Comparison of ENCODE assay signal across 9 cellular contexts in genomic region chr7:6536262-6536770, GRCh38. TPM values are rescaled to one million over a fixed set of nuclear protein-coding genes. Genes with fewer than 3 reads are reported as not detected.
DNase-seq lines count a peak whose midpoint lies in the region; TF ChIP-seq lines count a peak whose summit lies in the region.
"Had no signal": no experiment of that assay in that cellular context is flagged by ENCODE, and none has a peak within 500 bp of the region (broad histone marks: within the 10 kb centered on the region; RNA-seq: fewer than 3 reads in every experiment).

No MANE protein-coding gene starts in this region.

- peaks cover 15% of the 10 kb centered on the region for H3K4me1 ChIP-seq in NT2/D1 (ENCODE audit: insufficient read depth, insufficient read length)
- peaks cover 0 to 11% of the 10 kb centered on the region in 2 donors for H3K4me1 ChIP-seq in right atrium auricular region

- H3K9me3 ChIP-seq in NT2/D1 (ENCODE audit: insufficient read depth, low read length): no peaks in the 10 kb centered on the region
- H3K9me3 ChIP-seq in right atrium auricular region: no peaks in the 10 kb centered on the region

- DNase-seq in NCI-H146 (lab: John Stamatoyannopoulos, UW) (peak; percentile 67), NCI-H146 treated with DMSO at 0.1 percent for 48 hours (lab: John Stamatoyannopoulos, UW; ENCODE audit: unreplicated experiment) (no peak), NT2/D1 (ENCODE audit: low read depth, low spot score) (no peak), right atrium auricular region (ENCODE audit: low spot score) (no peak), skeletal muscle cell (ENCODE audit: low read depth) (no peak), AG20443 (ENCODE audit: low spot score) (no peak), cerebellar cortex (ENCODE audit: low spot score) (no peak)
- DNase-seq in activated T-helper 1 cell treated with anti-CD3 and anti-CD28 coated beads, Interleukin-12 subunit alpha, Interleukin-12 subunit beta, Interleukin-2, Interleukin-4 antibody, amounts not matched to agents 30 ng/mL and 10 ng/mL and 1 ng/mL, durations not matched to agents 14 hours and 24 hours and 36 hours (ENCODE audit: low spot score): no peak
- DNase-seq: activated naive CD4-positive, alpha-beta T cell treated with anti-CD3 and anti-CD28 coated beads, Interleukin-2, amount 10 ng/mL, durations not matched to agents 7 days and 5 days had no signal

- H3K9me3 Mint-ChIP-seq in activated T-helper 1 cell treated with anti-CD3 and anti-CD28 coated beads, Interleukin-12 subunit alpha, Interleukin-12 subunit beta, Interleukin-2, Interleukin-4 antibody, amounts not matched to agents 30 ng/mL and 10 ng/mL and 1 ng/mL, durations not matched to agents 14 hours and 24 hours and 36 hours: no peaks in the 10 kb centered on the region
- H3K9me3 Mint-ChIP-seq: activated naive CD4-positive, alpha-beta T cell treated with anti-CD3 and anti-CD28 coated beads, Interleukin-2, amount 10 ng/mL, durations not matched to agents 7 days and 5 days had no signal

- no peak overlapping the region for H3K27ac ChIP-seq in right atrium auricular region

- H3K4me3 ChIP-seq in NT2/D1 (ENCODE audit: insufficient read length, low read depth) (peak overlapping the region; percentile 41), right atrium auricular region (peak overlapping the region; percentile 4 to 43), skeletal muscle cell (ENCODE audit: low read depth, low read length) (peak overlapping the region; percentile 34)

- H3K4me3 Mint-ChIP-seq in activated T-helper 1 cell treated with anti-CD3 and anti-CD28 coated beads, Interleukin-12 subunit alpha, Interleukin-12 subunit beta, Interleukin-2, Interleukin-4 antibody, amounts not matched to agents 30 ng/mL and 10 ng/mL and 1 ng/mL, durations not matched to agents 14 hours and 24 hours and 36 hours: no peak overlapping the region
- H3K4me3 Mint-ChIP-seq: activated naive CD4-positive, alpha-beta T cell treated with anti-CD3 and anti-CD28 coated beads, Interleukin-2, amount 10 ng/mL, durations not matched to agents 7 days and 5 days had no signal

- H3K27me3 ChIP-seq in NT2/D1 (ENCODE audit: insufficient read depth, insufficient read length): peaks cover 41% of the 10 kb centered on the region
- peaks cover 0 to 10% of the 10 kb centered on the region in 2 donors for H3K27me3 ChIP-seq in right atrium auricular region

- TF ChIP-seq CTCF in right atrium auricular region (IDR thresholded peaks at IDR 0.05): no peak

- intact Hi-C loops in activated T-helper 1 cell treated with anti-CD3 and anti-CD28 coated beads, Interleukin-12 subunit alpha, Interleukin-12 subunit beta, Interleukin-2, Interleukin-4 antibody, amounts not matched to agents 30 ng/mL and 10 ng/mL and 1 ng/mL, durations not matched to agents 14 hours and 24 hours and 36 hours (cut with micrococcal nuclease): no loop called here

- H3K9ac ChIP-seq in NT2/D1 (ENCODE audit: insufficient read length, low read depth): peak overlapping the region; percentile 67

- H3K36me3 ChIP-seq in NT2/D1 (ENCODE audit: insufficient read depth, insufficient read length, low read length) (no peaks in the 10 kb centered on the region), right atrium auricular region (no peaks in the 10 kb centered on the region)

- no peak overlapping the region for H3K27ac Mint-ChIP-seq in activated T-helper 1 cell treated with anti-CD3 and anti-CD28 coated beads, Interleukin-12 subunit alpha, Interleukin-12 subunit beta, Interleukin-2, Interleukin-4 antibody, amounts not matched to agents 30 ng/mL and 10 ng/mL and 1 ng/mL, durations not matched to agents 14 hours and 24 hours and 36 hours
- H3K27ac Mint-ChIP-seq: activated naive CD4-positive, alpha-beta T cell treated with anti-CD3 and anti-CD28 coated beads, Interleukin-2, amount 10 ng/mL, durations not matched to agents 7 days and 5 days had no signal

- H3K4me1 Mint-ChIP-seq in activated T-helper 1 cell treated with anti-CD3 and anti-CD28 coated beads, Interleukin-12 subunit alpha, Interleukin-12 subunit beta, Interleukin-2, Interleukin-4 antibody, amounts not matched to agents 30 ng/mL and 10 ng/mL and 1 ng/mL, durations not matched to agents 14 hours and 24 hours and 36 hours (ENCODE audit: low read depth): peaks cover 7% of the 10 kb centered on the region

- no peaks in the 10 kb centered on the region for H3K36me3 Mint-ChIP-seq in activated T-helper 1 cell treated with anti-CD3 and anti-CD28 coated beads, Interleukin-12 subunit alpha, Interleukin-12 subunit beta, Interleukin-2, Interleukin-4 antibody, amounts not matched to agents 30 ng/mL and 10 ng/mL and 1 ng/mL, durations not matched to agents 14 hours and 24 hours and 36 hours (ENCODE audit: low read depth)
- H3K36me3 Mint-ChIP-seq: activated naive CD4-positive, alpha-beta T cell treated with anti-CD3 and anti-CD28 coated beads, Interleukin-2, amount 10 ng/mL, durations not matched to agents 7 days and 5 days had no signal

- peaks cover 22% of the 10 kb centered on the region for H3K27me3 Mint-ChIP-seq in activated T-helper 1 cell treated with anti-CD3 and anti-CD28 coated beads, Interleukin-12 subunit alpha, Interleukin-12 subunit beta, Interleukin-2, Interleukin-4 antibody, amounts not matched to agents 30 ng/mL and 10 ng/mL and 1 ng/mL, durations not matched to agents 14 hours and 24 hours and 36 hours (ENCODE audit: insufficient read depth)

RNA-seq across cellular contexts. Expression of gene GRID2IP, which starts 14.9 kb away (rescaled TPM):
- total RNA-seq in right atrium auricular region: under 1 TPM in 1 of 2 donors, not detected in 1; 0.28 TPM
- 0.08 and 0.12 TPM in 2 replicates for total RNA-seq in activated T-helper 1 cell treated with anti-CD3 and anti-CD28 coated beads, Interleukin-12 subunit alpha, Interleukin-12 subunit beta, Interleukin-2, Interleukin-4 antibody, amounts not matched to agents 30 ng/mL and 10 ng/mL and 1 ng/mL, durations not matched to agents 14 hours and 24 hours and 36 hours

RNA-seq across cellular contexts. Expression of gene ZDHHC4, which starts 40.9 kb away (rescaled TPM):
- total RNA-seq in right atrium auricular region: 10 to 100 TPM; 37.5 to 48.4 TPM
- total RNA-seq in activated T-helper 1 cell treated with anti-CD3 and anti-CD28 coated beads, Interleukin-12 subunit alpha, Interleukin-12 subunit beta, Interleukin-2, Interleukin-4 antibody, amounts not matched to agents 30 ng/mL and 10 ng/mL and 1 ng/mL, durations not matched to agents 14 hours and 24 hours and 36 hours: 21.0 and 24.6 TPM in 2 replicates

RNA-seq across cellular contexts. Expression of gene KDELR2, which starts 52.4 kb away (rescaled TPM):
- total RNA-seq in right atrium auricular region: 10 to 100 TPM; 57.6 to 64.7 TPM
- total RNA-seq in activated T-helper 1 cell treated with anti-CD3 and anti-CD28 coated beads, Interleukin-12 subunit alpha, Interleukin-12 subunit beta, Interleukin-2, Interleukin-4 antibody, amounts not matched to agents 30 ng/mL and 10 ng/mL and 1 ng/mL, durations not matched to agents 14 hours and 24 hours and 36 hours: 73.0 and 74.6 TPM in 2 replicates

RNA-seq across cellular contexts. Expression of gene INTS15, which starts 53.5 kb away (rescaled TPM):
- 10 to 100 TPM; 12.5 to 19.5 TPM for total RNA-seq in right atrium auricular region
- 44.6 and 46.6 TPM in 2 replicates for total RNA-seq in activated T-helper 1 cell treated with anti-CD3 and anti-CD28 coated beads, Interleukin-12 subunit alpha, Interleukin-12 subunit beta, Interleukin-2, Interleukin-4 antibody, amounts not matched to agents 30 ng/mL and 10 ng/mL and 1 ng/mL, durations not matched to agents 14 hours and 24 hours and 36 hours
